In genomic region chr3:195156286-195156890, GRCh38 we compare ENCODE assay signal across 15 cellular contexts.
A peak's percentile ranks its signal among the peaks of the same experiment; 100 is the strongest.
DNase-seq lines count a peak whose midpoint lies in the region; ATAC-seq and TF ChIP-seq lines count a peak whose summit lies in the region.
"Had no signal": no experiment of that assay in that cellular context is flagged by ENCODE, and none has a peak within 500 bp of the region (broad histone marks: within the 10 kb centered on the region; RNA-seq: fewer than 3 reads in every experiment).

No MANE protein-coding gene starts in this region.

- 84 to 87% methylated on average over 12 to 20 of the region's 20 CpGs for WGBS in esophagus squamous epithelium, 2 donors

- TF ChIP-seq CTCF in left ventricle myocardium inferior (IDR thresholded peaks at IDR 0.05; ENCODE audit: borderline replicate concordance) (no peak), esophagus squamous epithelium (IDR thresholded peaks at IDR 0.05) (no peak), neural progenitor cell (IDR thresholded peaks at IDR 0.05) (no peak), uterus (IDR thresholded peaks at IDR 0.05) (no peak)

- no peaks in the 10 kb centered on the region for H3K9me3 Mint-ChIP-seq in neural progenitor cell
- no peaks in the 10 kb centered on the region for H3K9me3 Mint-ChIP-seq in activated naive CD4-positive, alpha-beta T cell treated with anti-CD3 and anti-CD28 coated beads, Interleukin-2, amount 50 U/mL, for 72 hours
- H3K9me3 Mint-ChIP-seq: activated T-cell treated with anti-CD3 and anti-CD28 coated beads, Interleukin-2, amount 50 U/mL, for 72 hours; CD4-positive, alpha-beta memory T cell; natural killer cell; stimulated activated effector memory CD8-positive, alpha-beta T cell treated with anti-CD3 and anti-CD28 coated beads, Interleukin-12 subunit alpha, Interleukin-12 subunit beta, amount 100 ng/mL, for 72 hours had no signal

- peaks cover 39% of the 10 kb centered on the region for H3F3A ChIP-seq in neural progenitor cell (ENCODE audit: low read depth)

- H3K36me3 ChIP-seq in left ventricle myocardium inferior (no peaks in the 10 kb centered on the region), esophagus squamous epithelium (no peaks in the 10 kb centered on the region), neural progenitor cell (no peaks in the 10 kb centered on the region), uterus (no peaks in the 10 kb centered on the region)

- H4K20me1 ChIP-seq in neural progenitor cell (ENCODE audit: low read depth), result peaks cover 18% of the 10 kb centered on the region

- H3K27ac Mint-ChIP-seq in neural progenitor cell, result peak overlapping the region; percentile 72
- no peak overlapping the region for H3K27ac Mint-ChIP-seq in activated naive CD4-positive, alpha-beta T cell treated with anti-CD3 and anti-CD28 coated beads, Interleukin-2, amount 50 U/mL, for 72 hours
- H3K27ac Mint-ChIP-seq: activated T-cell treated with anti-CD3 and anti-CD28 coated beads, Interleukin-2, amount 50 U/mL, for 72 hours; natural killer cell; stimulated activated effector memory CD8-positive, alpha-beta T cell treated with anti-CD3 and anti-CD28 coated beads, Interleukin-12 subunit alpha, Interleukin-12 subunit beta, amount 100 ng/mL, for 72 hours had no signal

- DNase-seq in left ventricle myocardium inferior (no peak), Right ventricle myocardium superior (no peak), esophagus squamous epithelium (lab: John Stamatoyannopoulos, UW) (no peak), neural progenitor cell (ENCODE audit: low spot score) (no peak), uterus (no peak)
- no peak for DNase-seq in activated naive CD4-positive, alpha-beta T cell treated with anti-CD3 and anti-CD28 coated beads, Interleukin-2, amount 50 U/mL, for 72 hours (ENCODE audit: low spot score in 2 of 2)
- DNase-seq in activated CD4-positive, alpha-beta T cell treated with anti-CD3 and anti-CD28 coated beads, Interleukin-2, amount 50 U/mL, for 48 hours, result no peak
- DNase-seq: activated T-cell treated with anti-CD3 and anti-CD28 coated beads, Interleukin-2, amount 50 U/mL, for 72 hours; CD4-positive, alpha-beta memory T cell; natural killer cell; NCI-H446 had no signal

- intact Hi-C loops in left ventricle myocardium inferior (cut with micrococcal nuclease) (no loop called here), Right ventricle myocardium superior (cut with DNase I) (no loop called here), esophagus squamous epithelium (cut with DNase I) (no loop called here), uterus (cut with DNase I; ENCODE audit: low total_unique reads) (no loop called here)

- H3K4me1 Mint-ChIP-seq in neural progenitor cell, result peaks cover 69% of the 10 kb centered on the region

- H3K4me1 ChIP-seq in left ventricle myocardium inferior (peaks cover 92% of the 10 kb centered on the region), esophagus squamous epithelium (peaks cover 47 to 92% (median 77%) of the 10 kb centered on the region in 3 donors), neural progenitor cell (peaks cover 56% of the 10 kb centered on the region), uterus (peaks cover 13 to 14% of the 10 kb centered on the region in 2 donors)

- no peaks in the 10 kb centered on the region for H3K27me3 ChIP-seq in left ventricle myocardium inferior (ENCODE audit: low read depth)
- H3K27me3 ChIP-seq in esophagus squamous epithelium, result no peaks in the 10 kb centered on the region
- no peaks in the 10 kb centered on the region for H3K27me3 ChIP-seq in neural progenitor cell
- no peaks in the 10 kb centered on the region for H3K27me3 ChIP-seq in uterus

- no peak overlapping the region for H3K4me3 Mint-ChIP-seq in neural progenitor cell
- H3K4me3 Mint-ChIP-seq: activated T-cell treated with anti-CD3 and anti-CD28 coated beads, Interleukin-2, amount 50 U/mL, for 72 hours; CD4-positive, alpha-beta memory T cell; natural killer cell; stimulated activated effector memory CD8-positive, alpha-beta T cell treated with anti-CD3 and anti-CD28 coated beads, Interleukin-12 subunit alpha, Interleukin-12 subunit beta, amount 100 ng/mL, for 72 hours had no signal

- no peak overlapping the region for H3K4me2 ChIP-seq in neural progenitor cell
- H3K4me2 ChIP-seq: A549 had no signal

- no peak overlapping the region for H2AFZ ChIP-seq in neural progenitor cell (replicated peaks)

- H3K9me3 ChIP-seq in left ventricle myocardium inferior (replicated peaks) (no peaks in the 10 kb centered on the region), esophagus squamous epithelium (no peaks in the 10 kb centered on the region), neural progenitor cell (ENCODE audit: low read depth) (no peaks in the 10 kb centered on the region), uterus (no peaks in the 10 kb centered on the region)
- H3K9me3 ChIP-seq: A549 had no signal

- H3K9ac ChIP-seq in neural progenitor cell, result no peak overlapping the region

- no peak overlapping the region for H3K4me3 ChIP-seq in left ventricle myocardium inferior
- H3K4me3 ChIP-seq in esophagus squamous epithelium, result no peak overlapping the region
- H3K4me3 ChIP-seq in neural progenitor cell, result no peak overlapping the region
- H3K4me3 ChIP-seq in uterus, result no peak overlapping the region
- H3K4me3 ChIP-seq: A549, SK-N-MC had no signal

- ATAC-seq in Right ventricle myocardium superior (ENCODE audit: poor library complexity), result no peak
- ATAC-seq in activated naive CD4-positive, alpha-beta T cell treated with anti-CD3 and anti-CD28 coated beads, Interleukin-2, amount 50 U/mL, for 72 hours, result no peak
- ATAC-seq in HG02610 (IDR thresholded peaks at IDR 0.05; ENCODE audit: unreplicated experiment), result no peak
- ATAC-seq: A549; activated T-cell treated with anti-CD3 and anti-CD28 coated beads, Interleukin-2, amount 50 U/mL, for 72 hours; natural killer cell; stimulated activated effector memory CD8-positive, alpha-beta T cell treated with anti-CD3 and anti-CD28 coated beads, Interleukin-12 subunit alpha, Interleukin-12 subunit beta, amount 100 ng/mL, for 72 hours had no signal

- H3K27ac ChIP-seq in left ventricle myocardium inferior (replicated peaks), result peak overlapping the region; percentile 92
- H3K27ac ChIP-seq in esophagus squamous epithelium, result peak overlapping the region; percentile 87 to 93 (median 90)
- no peak overlapping the region for H3K27ac ChIP-seq in neural progenitor cell
- H3K27ac ChIP-seq in uterus, result peak overlapping the region; percentile 82 to 95
- H3K27ac ChIP-seq: A549 had no signal

- H3K27me3 Mint-ChIP-seq in neural progenitor cell (ENCODE audit: insufficient read depth, low read depth), result peaks cover 4% of the 10 kb centered on the region
- H3K27me3 Mint-ChIP-seq: CD4-positive, alpha-beta memory T cell had no signal

- H3K36me3 Mint-ChIP-seq in neural progenitor cell, result peaks cover 14% of the 10 kb centered on the region
- H3K36me3 Mint-ChIP-seq in activated naive CD4-positive, alpha-beta T cell treated with anti-CD3 and anti-CD28 coated beads, Interleukin-2, amount 50 U/mL, for 72 hours, result peaks cover 0 to 7% of the 10 kb centered on the region in 2 donors
- H3K36me3 Mint-ChIP-seq: natural killer cell; stimulated activated effector memory CD8-positive, alpha-beta T cell treated with anti-CD3 and anti-CD28 coated beads, Interleukin-12 subunit alpha, Interleukin-12 subunit beta, amount 100 ng/mL, for 72 hours had no signal

- H3K79me2 ChIP-seq in neural progenitor cell (ENCODE audit: low read depth), result peaks cover 3% of the 10 kb centered on the region

- TF ChIP-seq POLR2A in esophagus squamous epithelium (IDR thresholded peaks at IDR 0.05) (no peak), uterus (IDR thresholded peaks at IDR 0.05) (no peak)
